Comparison of ENCODE assay signal across 15 cellular contexts in genomic region chr3:94083261-94083660, GRCh38. TPM values are rescaled to one million over a fixed set of nuclear protein-coding genes. Genes with fewer than 3 reads are reported as not detected.
DNase-seq lines count a peak whose midpoint lies in the region; ATAC-seq and TF ChIP-seq lines count a peak whose summit lies in the region.
"Had no signal": no experiment of that assay in that cellular context is flagged by ENCODE, and none has a peak within 500 bp of the region (broad histone marks: within the 10 kb centered on the region; RNA-seq: fewer than 3 reads in every experiment).

No MANE protein-coding gene starts in this region.

- H3K27me3 ChIP-seq in liver (ENCODE audit: control insufficient read depth in 4 of 4, insufficient read depth in 4 of 4, low read length in 3 of 4) = no peaks in the 10 kb centered on the region
- H3K27me3 ChIP-seq: SJCRH30 had no signal

- no peak for TF ChIP-seq CTCF in liver (IDR thresholded peaks at IDR 0.05; ENCODE audit: low read depth, low read length, missing input control)

- H3K9ac ChIP-seq in liver (ENCODE audit: low read depth in 1 of 2, low read length in 2 of 2) = no peak overlapping the region

- peak; percentile 76 for ATAC-seq in GM21825 (IDR thresholded peaks at IDR 0.05; ENCODE audit: unreplicated experiment)
- ATAC-seq in HG03432 (IDR thresholded peaks at IDR 0.05; ENCODE audit: unreplicated experiment) = peak; percentile 77
- no peak for ATAC-seq in GM19467 (IDR thresholded peaks at IDR 0.05; ENCODE audit: unreplicated experiment)

- peaks cover 0 to 6% (median 2%) of the 10 kb centered on the region in 4 donors for H3K36me3 ChIP-seq in liver (ENCODE audit: control insufficient read depth in 4 of 4, insufficient read depth in 3 of 4, low read depth in 1 of 4, low read length in 3 of 4)

- no peak overlapping the region for H3K4me3 ChIP-seq in liver (ENCODE audit: low read depth in 1 of 3, low read length in 3 of 3)
- H3K4me3 ChIP-seq: SJCRH30 had no signal

- peaks cover 31% of the 10 kb centered on the region for H3K4me1 Mint-ChIP-seq in T-helper 1 cell treated with Interleukin-12 subunit alpha and Interleukin-12 subunit beta and Interleukin-4 antibody, amounts not matched to agents 30 μg/mL and 1 μg/mL, for 36 hours (ENCODE audit: low read depth)

- peaks cover 23% of the 10 kb centered on the region for H3K36me3 Mint-ChIP-seq in T-helper 1 cell treated with Interleukin-12 subunit alpha and Interleukin-12 subunit beta and Interleukin-4 antibody, amounts not matched to agents 30 μg/mL and 1 μg/mL, for 36 hours (ENCODE audit: low read depth)

- WGBS in liver = 69% methylated on average over 4 of the region's 4 CpGs

- H3K27me3 Mint-ChIP-seq in T-helper 1 cell treated with Interleukin-12 subunit alpha and Interleukin-12 subunit beta and Interleukin-4 antibody, amounts not matched to agents 30 μg/mL and 1 μg/mL, for 36 hours (ENCODE audit: low read depth) = no peaks in the 10 kb centered on the region
- H3K27me3 Mint-ChIP-seq: dendritic cell treated with granulocyte-macrophage colony-stimulating factor and Interleukin-4, amounts not matched to agents 40 ng/mL and 50 ng/mL, for 4 days; IgD-negative memory B cell; type B pancreatic cell had no signal

- H3K9me3 ChIP-seq in liver (ENCODE audit: control insufficient read depth in 4 of 4, low read length in 3 of 4) = no peaks in the 10 kb centered on the region
- H3K9me3 ChIP-seq: SJCRH30 had no signal

- H3K27ac ChIP-seq in liver (ENCODE audit: low read depth in 1 of 2, low read length in 2 of 2) = no peak overlapping the region
- H3K27ac ChIP-seq: 22Rv1, SJCRH30 had no signal

- no peaks in the 10 kb centered on the region for H3K9me3 Mint-ChIP-seq in T-helper 1 cell treated with Interleukin-12 subunit alpha and Interleukin-12 subunit beta and Interleukin-4 antibody, amounts not matched to agents 30 μg/mL and 1 μg/mL, for 36 hours
- H3K9me3 Mint-ChIP-seq: dendritic cell treated with granulocyte-macrophage colony-stimulating factor and Interleukin-4, amounts not matched to agents 40 ng/mL and 50 ng/mL, for 4 days; IgD-negative memory B cell; type B pancreatic cell had no signal

- no peak for DNase-seq in T-helper 1 cell
- no peak for DNase-seq in NCI-H226
- DNase-seq in NCI-H82 treated with DMSO at 0.1 percent for 48 hours (lab: John Stamatoyannopoulos, UW; ENCODE audit: unreplicated experiment) = no peak
- DNase-seq: COR-L47, posterior cingulate gyrus, SJCRH30 had no signal

- H3K4me3 Mint-ChIP-seq in T-helper 1 cell treated with Interleukin-12 subunit alpha and Interleukin-12 subunit beta and Interleukin-4 antibody, amounts not matched to agents 30 μg/mL and 1 μg/mL, for 36 hours = no peak overlapping the region
- H3K4me3 Mint-ChIP-seq: dendritic cell treated with granulocyte-macrophage colony-stimulating factor and Interleukin-4, amounts not matched to agents 40 ng/mL and 50 ng/mL, for 4 days; type B pancreatic cell had no signal

- no peak for TF ChIP-seq RAD21 in liver (IDR thresholded peaks at IDR 0.05)

- H3K27ac Mint-ChIP-seq in T-helper 1 cell treated with Interleukin-12 subunit alpha and Interleukin-12 subunit beta and Interleukin-4 antibody, amounts not matched to agents 30 μg/mL and 1 μg/mL, for 36 hours = peak overlapping the region; percentile 7
- H3K27ac Mint-ChIP-seq: dendritic cell treated with granulocyte-macrophage colony-stimulating factor and Interleukin-4, amounts not matched to agents 40 ng/mL and 50 ng/mL, for 4 days; IgD-negative memory B cell; type B pancreatic cell had no signal

- no peaks in the 10 kb centered on the region for H3K4me1 ChIP-seq in liver (ENCODE audit: control insufficient read depth in 4 of 4, insufficient read depth in 4 of 4, low read length in 3 of 4)

TF ChIP-seq in liver, 16 proteins besides CTCF, POLR2A, EP300 and RAD21:
- TF ChIP-seq FOXA1 (IDR thresholded peaks at IDR 0.05) = no peak
- TF ChIP-seq GABPA (IDR thresholded peaks at IDR 0.05 in 1 of 2, conservative IDR thresholded peaks at IDR 0.05 in 1 of 2) = no peak
- no peak for TF ChIP-seq ATF3 (IDR thresholded peaks at IDR 0.05)
- TF ChIP-seq SP1 (IDR thresholded peaks at IDR 0.05) = peak; percentile 60
- TF ChIP-seq HNF4A (conservative IDR thresholded peaks at IDR 0.05) = peak; percentile 14 to 71
- peak; percentile 24 for TF ChIP-seq HNF4G (IDR thresholded peaks at IDR 0.05)

RNA-seq across cellular contexts. Expression of gene NSUN3, which starts 20.4 kb away (rescaled TPM):
- total RNA-seq in liver = 10 to 100 TPM; 11.1 to 14.6 TPM
- polyA plus RNA-seq in liver = 1 to 10 TPM; 3.8 to 5.1 TPM

RNA-seq across cellular contexts. Expression of gene DHFR2, which starts 20.5 kb away (rescaled TPM):
- total RNA-seq in liver = 1 to 10 TPM; 2.6 to 3.9 TPM
- 1 to 10 TPM; 2.3 to 2.4 TPM for polyA plus RNA-seq in liver

RNA-seq across cellular contexts. Expression of gene STX19, which starts 54.9 kb away (rescaled TPM):
- not detected for total RNA-seq in liver
- polyA plus RNA-seq in liver = under 1 TPM in 1 of 2 donors, not detected in 1; 0.18 TPM
- total RNA-seq: SJCRH30 had no signal
